ENCODE assay signal across 1 cellular context in the genomic region with DNA sequence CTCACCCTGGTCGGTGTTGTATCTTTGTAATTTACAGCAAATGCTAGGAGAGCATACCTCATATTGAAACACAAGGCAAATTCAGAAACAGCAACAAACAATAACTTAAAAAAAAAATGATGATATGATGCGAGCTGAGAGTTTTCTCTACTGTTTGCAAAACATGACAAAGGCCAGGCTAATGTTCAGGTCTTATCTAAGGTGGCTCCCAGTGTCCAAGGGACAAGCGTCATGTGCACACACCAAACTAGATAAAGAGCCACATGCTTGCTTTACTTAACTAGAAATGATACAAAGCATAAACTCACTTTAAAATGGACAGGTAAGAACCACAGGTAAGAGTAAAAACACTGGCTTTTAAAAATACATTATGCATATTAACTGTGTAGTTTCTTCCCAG.
A peak's percentile ranks its signal among the peaks of the same experiment; 100 is the strongest.
TF ChIP-seq lines count a peak whose summit lies in the region.

No MANE protein-coding gene starts in this region.

TF ChIP-seq in HepG2, 621 proteins besides CTCF, POLR2A, EP300 and RAD21 (continued from another document):
- TF ChIP-seq, protein P1, sequence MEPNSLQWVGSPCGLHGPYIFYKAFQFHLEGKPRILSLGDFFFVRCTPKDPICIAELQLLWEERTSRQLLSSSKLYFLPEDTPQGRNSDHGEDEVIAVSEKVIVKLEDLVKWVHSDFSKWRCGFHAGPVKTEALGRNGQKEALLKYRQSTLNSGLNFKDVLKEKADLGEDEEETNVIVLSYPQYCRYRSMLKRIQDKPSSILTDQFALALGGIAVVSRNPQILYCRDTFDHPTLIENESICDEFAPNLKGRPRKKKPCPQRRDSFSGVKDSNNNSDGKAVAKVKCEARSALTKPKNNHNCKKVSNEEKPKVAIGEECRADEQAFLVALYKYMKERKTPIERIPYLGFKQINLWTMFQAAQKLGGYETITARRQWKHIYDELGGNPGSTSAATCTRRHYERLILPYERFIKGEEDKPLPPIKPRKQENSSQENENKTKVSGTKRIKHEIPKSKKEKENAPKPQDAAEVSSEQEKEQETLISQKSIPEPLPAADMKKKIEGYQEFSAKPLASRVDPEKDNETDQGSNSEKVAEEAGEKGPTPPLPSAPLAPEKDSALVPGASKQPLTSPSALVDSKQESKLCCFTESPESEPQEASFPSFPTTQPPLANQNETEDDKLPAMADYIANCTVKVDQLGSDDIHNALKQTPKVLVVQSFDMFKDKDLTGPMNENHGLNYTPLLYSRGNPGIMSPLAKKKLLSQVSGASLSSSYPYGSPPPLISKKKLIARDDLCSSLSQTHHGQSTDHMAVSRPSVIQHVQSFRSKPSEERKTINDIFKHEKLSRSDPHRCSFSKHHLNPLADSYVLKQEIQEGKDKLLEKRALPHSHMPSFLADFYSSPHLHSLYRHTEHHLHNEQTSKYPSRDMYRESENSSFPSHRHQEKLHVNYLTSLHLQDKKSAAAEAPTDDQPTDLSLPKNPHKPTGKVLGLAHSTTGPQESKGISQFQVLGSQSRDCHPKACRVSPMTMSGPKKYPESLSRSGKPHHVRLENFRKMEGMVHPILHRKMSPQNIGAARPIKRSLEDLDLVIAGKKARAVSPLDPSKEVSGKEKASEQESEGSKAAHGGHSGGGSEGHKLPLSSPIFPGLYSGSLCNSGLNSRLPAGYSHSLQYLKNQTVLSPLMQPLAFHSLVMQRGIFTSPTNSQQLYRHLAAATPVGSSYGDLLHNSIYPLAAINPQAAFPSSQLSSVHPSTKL (CRISPR knock-in tag; IDR thresholded peaks at IDR 0.05), result peak; percentile 46
- TF ChIP-seq, protein P2, sequence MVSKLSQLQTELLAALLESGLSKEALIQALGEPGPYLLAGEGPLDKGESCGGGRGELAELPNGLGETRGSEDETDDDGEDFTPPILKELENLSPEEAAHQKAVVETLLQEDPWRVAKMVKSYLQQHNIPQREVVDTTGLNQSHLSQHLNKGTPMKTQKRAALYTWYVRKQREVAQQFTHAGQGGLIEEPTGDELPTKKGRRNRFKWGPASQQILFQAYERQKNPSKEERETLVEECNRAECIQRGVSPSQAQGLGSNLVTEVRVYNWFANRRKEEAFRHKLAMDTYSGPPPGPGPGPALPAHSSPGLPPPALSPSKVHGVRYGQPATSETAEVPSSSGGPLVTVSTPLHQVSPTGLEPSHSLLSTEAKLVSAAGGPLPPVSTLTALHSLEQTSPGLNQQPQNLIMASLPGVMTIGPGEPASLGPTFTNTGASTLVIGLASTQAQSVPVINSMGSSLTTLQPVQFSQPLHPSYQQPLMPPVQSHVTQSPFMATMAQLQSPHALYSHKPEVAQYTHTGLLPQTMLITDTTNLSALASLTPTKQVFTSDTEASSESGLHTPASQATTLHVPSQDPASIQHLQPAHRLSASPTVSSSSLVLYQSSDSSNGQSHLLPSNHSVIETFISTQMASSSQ (IDR thresholded peaks at IDR 0.05; ENCODE audit: low read depth), result no peak
- TF ChIP-seq, protein P2 (CRISPR knock-in tag; IDR thresholded peaks at IDR 0.05; ENCODE audit: borderline replicate concordance), result no peak
- TF ChIP-seq PHF8 (CRISPR knock-in tag; IDR thresholded peaks at IDR 0.05) (no peak), ETV5 (CRISPR knock-in tag; IDR thresholded peaks at IDR 0.05; ENCODE audit: borderline replicate concordance) (peak; percentile 46; the same call in 1 of the 2 replicates), SALL1 (CRISPR knock-in tag; IDR thresholded peaks at IDR 0.05) (peak; percentile 55; the same call in 1 of the 2 replicates), MTA1 (CRISPR knock-in tag; IDR thresholded peaks at IDR 0.05; ENCODE audit: borderline replicate concordance) (no peak), RARA (CRISPR knock-in tag; IDR thresholded peaks at IDR 0.05) (peak; percentile 21; the same call in 1 of the 2 replicates), FOXK1 (CRISPR knock-in tag; IDR thresholded peaks at IDR 0.05; ENCODE audit: borderline replicate concordance, low read depth) (0 out of 2 replicates have a peak, but pooled peaks have one; percentile 39), KLF12 (CRISPR knock-in tag; IDR thresholded peaks at IDR 0.05; ENCODE audit: borderline replicate concordance) (no peak), GATA4 (IDR thresholded peaks at IDR 0.05; ENCODE audit: borderline replicate concordance, low read depth) (peak; percentile 80), FOXJ3 (CRISPR knock-in tag; IDR thresholded peaks at IDR 0.05; ENCODE audit: borderline replicate concordance) (0 out of 2 replicates have a peak, but pooled peaks have one; percentile 17), FOXK2 (IDR thresholded peaks at IDR 0.05) (no peak), NFIB (CRISPR knock-in tag; IDR thresholded peaks at IDR 0.05; ENCODE audit: borderline replicate concordance) (no peak), ZNF12 (CRISPR knock-in tag; IDR thresholded peaks at IDR 0.05) (peak; percentile 30; the same call in 1 of the 2 replicates), SPEN (CRISPR knock-in tag; IDR thresholded peaks at IDR 0.05; ENCODE audit: low read depth) (no peak), NR2F6 (IDR thresholded peaks at IDR 0.05) (peak; percentile 64), NR2F6 (CRISPR knock-in tag; IDR thresholded peaks at IDR 0.05) (no peak; the same call in none of the 2 replicates), PHF21A (CRISPR knock-in tag; IDR thresholded peaks at IDR 0.05) (no peak), GATAD1 (CRISPR knock-in tag; IDR thresholded peaks at IDR 0.05) (no peak), ATRX (CRISPR knock-in tag; IDR thresholded peaks at IDR 0.05; ENCODE audit: borderline replicate concordance) (no peak), MXI1 (IDR thresholded peaks at IDR 0.05; ENCODE audit: borderline replicate concordance, low read depth, low read length) (peak; percentile 22; the same call in 1 of the 3 replicates), NR2C2 (CRISPR knock-in tag; IDR thresholded peaks at IDR 0.05; ENCODE audit: borderline replicate concordance) (0 out of 2 replicates have a peak, but pooled peaks have one; percentile 25), ZNF777 (CRISPR knock-in tag; IDR thresholded peaks at IDR 0.05) (no peak), HNF4A (CRISPR knock-in tag; IDR thresholded peaks at IDR 0.05) (peak; percentile 71), STAT5B (CRISPR knock-in tag; IDR thresholded peaks at IDR 0.05) (no peak), FOSL2 (CRISPR knock-in tag; IDR thresholded peaks at IDR 0.05) (peak; percentile 39), RFXANK (CRISPR knock-in tag; IDR thresholded peaks at IDR 0.05) (no peak)
- TF ChIP-seq, protein P3, sequence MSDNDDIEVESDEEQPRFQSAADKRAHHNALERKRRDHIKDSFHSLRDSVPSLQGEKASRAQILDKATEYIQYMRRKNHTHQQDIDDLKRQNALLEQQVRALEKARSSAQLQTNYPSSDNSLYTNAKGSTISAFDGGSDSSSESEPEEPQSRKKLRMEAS (IDR thresholded peaks at IDR 0.05), result peak; percentile 58; the same call in 1 of the 2 replicates
- TF ChIP-seq, protein P4, sequence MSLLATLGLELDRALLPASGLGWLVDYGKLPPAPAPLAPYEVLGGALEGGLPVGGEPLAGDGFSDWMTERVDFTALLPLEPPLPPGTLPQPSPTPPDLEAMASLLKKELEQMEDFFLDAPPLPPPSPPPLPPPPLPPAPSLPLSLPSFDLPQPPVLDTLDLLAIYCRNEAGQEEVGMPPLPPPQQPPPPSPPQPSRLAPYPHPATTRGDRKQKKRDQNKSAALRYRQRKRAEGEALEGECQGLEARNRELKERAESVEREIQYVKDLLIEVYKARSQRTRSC (CRISPR knock-in tag; IDR thresholded peaks at IDR 0.05; ENCODE audit: low read depth), result no peak
- TF ChIP-seq, protein P5, sequence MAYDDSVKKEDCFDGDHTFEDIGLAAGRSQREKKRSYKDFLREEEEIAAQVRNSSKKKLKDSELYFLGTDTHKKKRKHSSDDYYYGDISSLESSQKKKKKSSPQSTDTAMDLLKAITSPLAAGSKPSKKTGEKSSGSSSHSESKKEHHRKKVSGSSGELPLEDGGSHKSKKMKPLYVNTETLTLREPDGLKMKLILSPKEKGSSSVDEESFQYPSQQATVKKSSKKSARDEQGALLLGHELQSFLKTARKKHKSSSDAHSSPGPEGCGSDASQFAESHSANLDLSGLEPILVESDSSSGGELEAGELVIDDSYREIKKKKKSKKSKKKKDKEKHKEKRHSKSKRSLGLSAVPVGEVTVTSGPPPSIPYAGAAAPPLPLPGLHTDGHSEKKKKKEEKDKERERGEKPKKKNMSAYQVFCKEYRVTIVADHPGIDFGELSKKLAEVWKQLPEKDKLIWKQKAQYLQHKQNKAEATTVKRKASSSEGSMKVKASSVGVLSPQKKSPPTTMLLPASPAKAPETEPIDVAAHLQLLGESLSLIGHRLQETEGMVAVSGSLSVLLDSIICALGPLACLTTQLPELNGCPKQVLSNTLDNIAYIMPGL (CRISPR knock-in tag; IDR thresholded peaks at IDR 0.05; ENCODE audit: borderline replicate concordance in 1 of 2, low read depth in 1 of 2), result peak in 1 of 2 experiments; percentile 12; a peak in 1 of 4 replicates
- TF ChIP-seq, protein P6, sequence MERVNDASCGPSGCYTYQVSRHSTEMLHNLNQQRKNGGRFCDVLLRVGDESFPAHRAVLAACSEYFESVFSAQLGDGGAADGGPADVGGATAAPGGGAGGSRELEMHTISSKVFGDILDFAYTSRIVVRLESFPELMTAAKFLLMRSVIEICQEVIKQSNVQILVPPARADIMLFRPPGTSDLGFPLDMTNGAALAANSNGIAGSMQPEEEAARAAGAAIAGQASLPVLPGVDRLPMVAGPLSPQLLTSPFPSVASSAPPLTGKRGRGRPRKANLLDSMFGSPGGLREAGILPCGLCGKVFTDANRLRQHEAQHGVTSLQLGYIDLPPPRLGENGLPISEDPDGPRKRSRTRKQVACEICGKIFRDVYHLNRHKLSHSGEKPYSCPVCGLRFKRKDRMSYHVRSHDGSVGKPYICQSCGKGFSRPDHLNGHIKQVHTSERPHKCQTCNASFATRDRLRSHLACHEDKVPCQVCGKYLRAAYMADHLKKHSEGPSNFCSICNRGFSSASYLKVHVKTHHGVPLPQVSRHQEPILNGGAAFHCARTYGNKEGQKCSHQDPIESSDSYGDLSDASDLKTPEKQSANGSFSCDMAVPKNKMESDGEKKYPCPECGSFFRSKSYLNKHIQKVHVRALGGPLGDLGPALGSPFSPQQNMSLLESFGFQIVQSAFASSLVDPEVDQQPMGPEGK (CRISPR knock-in tag; IDR thresholded peaks at IDR 0.05), result no peak
- TF ChIP-seq, protein P7, sequence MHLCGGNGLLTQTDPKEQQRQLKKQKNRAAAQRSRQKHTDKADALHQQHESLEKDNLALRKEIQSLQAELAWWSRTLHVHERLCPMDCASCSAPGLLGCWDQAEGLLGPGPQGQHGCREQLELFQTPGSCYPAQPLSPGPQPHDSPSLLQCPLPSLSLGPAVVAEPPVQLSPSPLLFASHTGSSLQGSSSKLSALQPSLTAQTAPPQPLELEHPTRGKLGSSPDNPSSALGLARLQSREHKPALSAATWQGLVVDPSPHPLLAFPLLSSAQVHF (CRISPR knock-in tag; IDR thresholded peaks at IDR 0.05), result no peak
- TF ChIP-seq, protein P8, sequence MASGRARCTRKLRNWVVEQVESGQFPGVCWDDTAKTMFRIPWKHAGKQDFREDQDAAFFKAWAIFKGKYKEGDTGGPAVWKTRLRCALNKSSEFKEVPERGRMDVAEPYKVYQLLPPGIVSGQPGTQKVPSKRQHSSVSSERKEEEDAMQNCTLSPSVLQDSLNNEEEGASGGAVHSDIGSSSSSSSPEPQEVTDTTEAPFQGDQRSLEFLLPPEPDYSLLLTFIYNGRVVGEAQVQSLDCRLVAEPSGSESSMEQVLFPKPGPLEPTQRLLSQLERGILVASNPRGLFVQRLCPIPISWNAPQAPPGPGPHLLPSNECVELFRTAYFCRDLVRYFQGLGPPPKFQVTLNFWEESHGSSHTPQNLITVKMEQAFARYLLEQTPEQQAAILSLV (CRISPR knock-in tag; IDR thresholded peaks at IDR 0.05; ENCODE audit: borderline replicate concordance), result no peak
- TF ChIP-seq, protein P9, sequence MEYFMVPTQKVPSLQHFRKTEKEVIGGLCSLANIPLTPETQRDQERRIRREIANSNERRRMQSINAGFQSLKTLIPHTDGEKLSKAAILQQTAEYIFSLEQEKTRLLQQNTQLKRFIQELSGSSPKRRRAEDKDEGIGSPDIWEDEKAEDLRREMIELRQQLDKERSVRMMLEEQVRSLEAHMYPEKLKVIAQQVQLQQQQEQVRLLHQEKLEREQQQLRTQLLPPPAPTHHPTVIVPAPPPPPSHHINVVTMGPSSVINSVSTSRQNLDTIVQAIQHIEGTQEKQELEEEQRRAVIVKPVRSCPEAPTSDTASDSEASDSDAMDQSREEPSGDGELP (IDR thresholded peaks at IDR 0.05; ENCODE audit: borderline replicate concordance, low read depth), result 0 out of 2 replicates have a peak, but pooled peaks have one; percentile 25
- TF ChIP-seq, protein P10, sequence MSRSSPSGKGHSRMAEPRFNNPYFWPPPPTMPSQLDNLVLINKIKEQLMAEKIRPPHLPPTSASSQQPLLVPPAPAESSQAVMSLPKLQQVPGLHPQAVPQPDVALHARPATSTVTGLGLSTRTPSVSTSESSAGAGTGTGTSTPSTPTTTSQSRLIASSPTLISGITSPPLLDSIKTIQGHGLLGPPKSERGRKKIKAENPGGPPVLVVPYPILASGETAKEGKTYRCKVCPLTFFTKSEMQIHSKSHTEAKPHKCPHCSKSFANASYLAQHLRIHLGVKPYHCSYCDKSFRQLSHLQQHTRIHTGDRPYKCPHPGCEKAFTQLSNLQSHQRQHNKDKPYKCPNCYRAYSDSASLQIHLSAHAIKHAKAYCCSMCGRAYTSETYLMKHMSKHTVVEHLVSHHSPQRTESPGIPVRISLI (CRISPR knock-in tag; IDR thresholded peaks at IDR 0.05; ENCODE audit: borderline replicate concordance), result peak; percentile 54; the same call in 1 of the 2 replicates
TF ChIP-seq in HepG2: peak in this region for 31.
